Comparison of ENCODE assay signal across 9 cellular contexts in genomic region chr16:85651822-85652430, GRCh38. TPM values are rescaled to one million over a fixed set of nuclear protein-coding genes. Genes with fewer than 3 reads are reported as not detected.
DNase-seq lines count a peak whose midpoint lies in the region; ATAC-seq and TF ChIP-seq lines count a peak whose summit lies in the region.
"Had no signal": no experiment of that assay in that cellular context is flagged by ENCODE, and none has a peak within 500 bp of the region (broad histone marks: within the 10 kb centered on the region; RNA-seq: fewer than 3 reads in every experiment).

No MANE protein-coding gene starts in this region.

- DNase-seq in NCI-H2196 (lab: John Stamatoyannopoulos, UW; ENCODE audit: unreplicated experiment) (peak; percentile 18), NCI-H2196 treated with DMSO at 0.1 percent for 48 hours (lab: John Stamatoyannopoulos, UW; ENCODE audit: unreplicated experiment) (no peak), WTC11 (ENCODE audit: low spot score) (no peak), left kidney (ENCODE audit: low read depth, low spot score) (peak; percentile 63), substantia nigra (lab: John Stamatoyannopoulos, UW) (peak in 3 of 49 donors; percentile 57 to 81 (median 57)), SIG-M5 (lab: John Stamatoyannopoulos, UW) (no peak)
- DNase-seq: activated CD4-positive, alpha-beta T cell treated with anti-CD3 and anti-CD28 coated beads for 1 hour had no signal

- H3K27ac ChIP-seq in substantia nigra (ENCODE audit: low read depth, low read length, poor library complexity, severe bottlenecking) = peak overlapping the region; percentile 72

- POLR2A ChIA-PET in WTC11 (lab: Charles Lee) = no interaction called here

- CTCF ChIA-PET in WTC11 (lab: Charles Lee) = interaction anchor here (1.5 kb wide), 2 partner anchors 10 to 161 kb away, joined by 5 to 6 read pairs; no protein-coding TSS in a partner anchor

- H3K36me3 Mint-ChIP-seq in WTC11 = peaks cover 14% of the 10 kb centered on the region

- H3K27ac Mint-ChIP-seq in WTC11 = peak overlapping the region; percentile 32; the same call in 1 of the 2 replicates

- H3K4me1 Mint-ChIP-seq in WTC11 = peaks cover 5% of the 10 kb centered on the region; the same call in 1 of the 2 replicates

- no peaks in the 10 kb centered on the region for H3K9me3 Mint-ChIP-seq in WTC11

- no peak for TF ChIP-seq CTCF in WTC11 (IDR thresholded peaks at IDR 0.05)

- no peaks in the 10 kb centered on the region for H3K27me3 Mint-ChIP-seq in WTC11 (ENCODE audit: low read depth)

- ATAC-seq in WTC11 (no peak), HG03135 (IDR thresholded peaks at IDR 0.05; ENCODE audit: unreplicated experiment) (no peak), HG03095 (IDR thresholded peaks at IDR 0.05; ENCODE audit: unreplicated experiment) (no peak)

- no peak overlapping the region for H3K4me3 Mint-ChIP-seq in WTC11

TF ChIP-seq in WTC11, 78 proteins besides CTCF, POLR2A, EP300 and RAD21:
- no peak for TF ChIP-seq TEAD4 (CRISPR knock-in tag; IDR thresholded peaks at IDR 0.05)
- TF ChIP-seq ZNF671 (CRISPR knock-in tag; IDR thresholded peaks at IDR 0.05) = no peak
- TF ChIP-seq E2F5 (CRISPR knock-in tag; IDR thresholded peaks at IDR 0.05) = no peak
- no peak for TF ChIP-seq MYBL2 (CRISPR knock-in tag; IDR thresholded peaks at IDR 0.05)

RNA-seq across cellular contexts. Expression of gene GINS2, which starts 36.8 kb away (rescaled TPM):
- 35.5 to 38.4 TPM (median 38.0 TPM) in 3 replicates for total RNA-seq in WTC11 (2021)

RNA-seq across cellular contexts. Expression of gene GSE1, which starts 38.8 kb away (rescaled TPM):
- 91.0 to 124 TPM (median 93.8 TPM) in 3 replicates for total RNA-seq in WTC11 (2021)

Comparison
In these comparisons a context has a peak if more than half of its experiments do, and no peak if none do; other contexts are left out.
1. DNase-seq: peak in NCI-H2196 (single experiment) and left kidney (single experiment); none in NCI-H2196 treated with DMSO at 0.1 percent for 48 hours (single experiment), WTC11 (single experiment) and SIG-M5 (single experiment).